21 cellular contexts compared by ENCODE assay signal in the genomic region with DNA sequence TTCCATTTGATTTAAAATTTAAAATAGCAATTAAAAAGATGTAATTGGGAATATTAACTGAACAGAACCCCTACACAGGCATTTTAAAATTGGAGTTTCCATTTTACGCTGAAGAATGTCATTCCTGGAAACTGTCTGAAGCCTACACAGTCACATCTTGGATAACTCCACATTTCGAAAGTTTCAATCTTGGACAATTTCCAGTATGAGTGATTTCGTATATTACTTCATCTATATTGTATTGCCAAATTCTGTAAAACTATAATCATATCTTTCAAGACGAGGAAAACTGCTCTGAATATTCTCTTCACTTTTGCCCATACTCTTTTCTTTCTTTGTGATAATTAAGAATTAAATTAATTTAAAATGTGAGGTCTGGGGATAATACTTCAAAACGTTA.
A peak's percentile ranks its signal among the peaks of the same experiment; 100 is the strongest.
DNase-seq lines count a peak whose midpoint lies in the region; ATAC-seq and TF ChIP-seq lines count a peak whose summit lies in the region.
"Had no signal": no experiment of that assay in that cellular context is flagged by ENCODE, and none has a peak within 500 bp of the region (broad histone marks: within the 10 kb centered on the region; RNA-seq: fewer than 3 reads in every experiment).

No MANE protein-coding gene starts in this region.

- no peak for TF ChIP-seq CTCF in AG10803 (conservative IDR thresholded peaks at IDR 0.05; ENCODE audit: low read length)
- no peak for TF ChIP-seq CTCF in neural progenitor cell (IDR thresholded peaks at IDR 0.05)

- H3K9me3 Mint-ChIP-seq in neural progenitor cell, result peaks cover 5% of the 10 kb centered on the region

- peak; percentile 68 for DNase-seq in AG10803 (ENCODE audit: low read depth)
- DNase-seq in SK-N-MC (ENCODE audit: low read depth, low spot score), result no peak
- peak; percentile 70 for DNase-seq in fibroblast of peridontal ligament (ENCODE audit: extremely low read depth)
- DNase-seq in putamen (ENCODE audit: low spot score), result peak; percentile 24
- no peak for DNase-seq in germinal center (ENCODE audit: low spot score)
- DNase-seq in MG63, result no peak
- DNase-seq in neural progenitor cell (ENCODE audit: low spot score), result no peak
- DNase-seq: ACHN; CD4-positive, alpha-beta T cell; GF-D8; H9; NCI-H1417 treated with DMSO at 0.1 percent for 48 hours; NCI-H2029; NCI-H345; NCI-H524 treated with DMSO at 0.1 percent for 48 hours; PC-3; RPMI8226; SIG-M5 had no signal

- H3K4me2 ChIP-seq in neural progenitor cell, result no peak overlapping the region
- H3K4me2 ChIP-seq: KMS-11 had no signal

- H3K27ac ChIP-seq in SK-N-MC (peak overlapping the region; percentile 11; the same call in 1 of the 2 replicates), neural progenitor cell (no peak overlapping the region)
- H3K27ac ChIP-seq: KMS-11 had no signal

- H3K4me3 Mint-ChIP-seq in neural progenitor cell, result no peak overlapping the region
- H3K4me3 Mint-ChIP-seq: CD4-positive, alpha-beta T cell; H9 had no signal

- H2AFZ ChIP-seq in neural progenitor cell (replicated peaks), result no peak overlapping the region

- H3K9me3 ChIP-seq in SK-N-MC (ENCODE audit: low read depth, low read length), result no peaks in the 10 kb centered on the region; the same call in 1 of the 2 replicates
- no peaks in the 10 kb centered on the region for H3K9me3 ChIP-seq in MG63
- H3K9me3 ChIP-seq in neural progenitor cell (ENCODE audit: low read depth), result no peaks in the 10 kb centered on the region

- no peaks in the 10 kb centered on the region for H3K79me2 ChIP-seq in neural progenitor cell (ENCODE audit: low read depth)

- ATAC-seq in GM18907 (IDR thresholded peaks at IDR 0.05; ENCODE audit: unreplicated experiment), result no peak
- ATAC-seq: HepG2, PC-3 had no signal

- H3K27me3 Mint-ChIP-seq in neural progenitor cell (ENCODE audit: insufficient read depth, low read depth), result no peaks in the 10 kb centered on the region
- H3K27me3 Mint-ChIP-seq: CD4-positive, alpha-beta T cell had no signal

- H3K4me1 Mint-ChIP-seq in neural progenitor cell, result no peaks in the 10 kb centered on the region
- H3K4me1 Mint-ChIP-seq: H9 had no signal

- no peaks in the 10 kb centered on the region for H3K36me3 ChIP-seq in SK-N-MC (ENCODE audit: insufficient read depth, low read length)
- no peaks in the 10 kb centered on the region for H3K36me3 ChIP-seq in MG63
- H3K36me3 ChIP-seq in neural progenitor cell, result no peaks in the 10 kb centered on the region

- H3F3A ChIP-seq in neural progenitor cell (ENCODE audit: low read depth), result no peaks in the 10 kb centered on the region

- H4K20me1 ChIP-seq in neural progenitor cell (ENCODE audit: low read depth), result no peaks in the 10 kb centered on the region

- peaks cover 2% of the 10 kb centered on the region for H3K36me3 Mint-ChIP-seq in neural progenitor cell

- no peak overlapping the region for H3K27ac Mint-ChIP-seq in neural progenitor cell
- H3K27ac Mint-ChIP-seq: CD4-positive, alpha-beta T cell; H9 had no signal

- H3K4me1 ChIP-seq in neural progenitor cell, result no peaks in the 10 kb centered on the region

- no peaks in the 10 kb centered on the region for H3K27me3 ChIP-seq in MG63
- H3K27me3 ChIP-seq in neural progenitor cell, result no peaks in the 10 kb centered on the region

- H3K9ac ChIP-seq in SK-N-MC (ENCODE audit: insufficient read length), result no peak overlapping the region
- no peak overlapping the region for H3K9ac ChIP-seq in neural progenitor cell
- H3K9ac ChIP-seq: KMS-11 had no signal

- H3K4me3 ChIP-seq in AG10803 (ENCODE audit: low read length) (no peak overlapping the region), SK-N-MC (0 out of 2 replicates have a peak overlapping the region, but pooled peaks have one; percentile 12), MG63 (no peak overlapping the region), neural progenitor cell (no peak overlapping the region)

Comparison
In these comparisons a context has a peak if more than half of its experiments do, and no peak if none do; other contexts are left out.
1. DNase-seq: peak in AG10803 (single experiment), fibroblast of peridontal ligament (single experiment) and putamen (single experiment); none in SK-N-MC (single experiment), germinal center (single experiment), MG63 (single experiment) and neural progenitor cell (single experiment).